Comparison of ENCODE assay signal across 8 cellular contexts in the genomic region with DNA sequence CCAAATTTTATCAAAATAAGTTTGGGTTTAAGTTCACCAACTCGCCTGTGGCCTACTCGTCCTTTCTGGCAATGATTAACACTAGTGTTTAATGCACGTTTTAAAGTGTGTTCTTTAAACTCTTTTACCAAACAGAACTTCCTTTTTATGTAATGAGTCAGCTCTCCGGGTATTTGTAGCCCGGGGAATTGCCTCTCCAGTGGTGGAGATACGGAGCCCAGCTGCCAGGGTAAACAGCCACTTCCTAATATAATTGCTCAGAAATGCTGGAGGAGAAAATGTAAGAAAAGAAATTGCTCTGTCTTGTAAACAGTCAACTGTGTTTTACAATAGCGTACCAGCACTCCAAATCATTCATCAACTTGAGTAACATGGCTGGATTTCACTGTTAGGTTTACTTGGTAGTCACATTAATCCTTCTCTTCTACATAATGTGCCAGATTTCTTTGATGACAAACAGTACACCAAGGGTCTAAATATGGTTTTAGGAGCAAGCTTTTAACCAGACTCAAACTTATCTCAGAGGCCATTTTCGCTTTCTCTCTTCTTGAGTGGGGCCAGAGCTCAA.
DNase-seq lines count a peak whose midpoint lies in the region; ATAC-seq and TF ChIP-seq lines count a peak whose summit lies in the region.

No MANE protein-coding gene starts in this region.

- DNase-seq in A172 (ENCODE audit: low spot score) (peak; percentile 88), GM12865 (ENCODE audit: low read depth) (peak; percentile 46), NCI-H2029 (lab: John Stamatoyannopoulos, UW) (peak; percentile 27), right atrium auricular region (ENCODE audit: low spot score) (peak; percentile 87), HUDEP-2 (lab: John Stamatoyannopoulos, UW; ENCODE audit: unreplicated experiment in 76 of 76) (no peak)
- no peak for DNase-seq in activated naive CD8-positive, alpha-beta T cell treated with anti-CD3 and anti-CD28 coated beads, Interleukin-2, amount 50 U/mL, for 24 hours

- peak overlapping the region; percentile 24 for H3K4me3 Mint-ChIP-seq in activated naive CD8-positive, alpha-beta T cell treated with anti-CD3 and anti-CD28 coated beads, Interleukin-2, amount 50 U/mL, for 24 hours

- H3K4me1 ChIP-seq in right atrium auricular region (peaks cover 0 to 33% of the 10 kb centered on the region in 2 donors), skeletal muscle tissue (ENCODE audit: control insufficient read depth in 3 of 3, insufficient read depth in 3 of 3, low read length in 3 of 3) (peaks cover 11 to 17% (median 12%) of the 10 kb centered on the region in 3 donors)

- H3K27me3 ChIP-seq in right atrium auricular region = no peaks in the 10 kb centered on the region
- no peaks in the 10 kb centered on the region for H3K27me3 ChIP-seq in skeletal muscle tissue (ENCODE audit: control insufficient read depth in 3 of 3, insufficient read depth in 3 of 3, low read length in 3 of 3)

- peak overlapping the region; percentile 81 to 89 for H3K27ac ChIP-seq in right atrium auricular region
- H3K27ac ChIP-seq in skeletal muscle tissue (ENCODE audit: low read depth, low read length) = peak overlapping the region; percentile 69

- no peaks in the 10 kb centered on the region for H3K9me3 ChIP-seq in right atrium auricular region
- H3K9me3 ChIP-seq in skeletal muscle tissue (ENCODE audit: control insufficient read depth in 3 of 3, low read length in 3 of 3) = no peaks in the 10 kb centered on the region

- peaks cover 34% of the 10 kb centered on the region for H3K4me1 Mint-ChIP-seq in activated naive CD8-positive, alpha-beta T cell treated with anti-CD3 and anti-CD28 coated beads, Interleukin-2, amount 50 U/mL, for 24 hours

- H3K4me3 ChIP-seq in GM12865 (ENCODE audit: low read depth, low read length) (no peak overlapping the region), right atrium auricular region (no peak overlapping the region), skeletal muscle tissue (ENCODE audit: low read length in 3 of 3) (peak overlapping the region in 1 of 3 donors; percentile 20)

- H3K27ac Mint-ChIP-seq in activated naive CD8-positive, alpha-beta T cell treated with anti-CD3 and anti-CD28 coated beads, Interleukin-2, amount 50 U/mL, for 24 hours = peak overlapping the region; percentile 79

- TF ChIP-seq CTCF in GM12865 (IDR thresholded peaks at IDR 0.05; ENCODE audit: insufficient read depth, low read depth, low read length, missing control alignments) = no peak
- peak in 1 of 2 donors; percentile 15 for TF ChIP-seq CTCF in right atrium auricular region (IDR thresholded peaks at IDR 0.05)

- ATAC-seq in HG02759 (IDR thresholded peaks at IDR 0.05; ENCODE audit: unreplicated experiment) = peak; percentile 82
- no peak for ATAC-seq in activated naive CD8-positive, alpha-beta T cell treated with anti-CD3 and anti-CD28 coated beads, Interleukin-2, amount 50 U/mL, for 24 hours

- no peaks in the 10 kb centered on the region for H3K27me3 Mint-ChIP-seq in activated naive CD8-positive, alpha-beta T cell treated with anti-CD3 and anti-CD28 coated beads, Interleukin-2, amount 50 U/mL, for 24 hours

- no peaks in the 10 kb centered on the region for H3K9me3 Mint-ChIP-seq in activated naive CD8-positive, alpha-beta T cell treated with anti-CD3 and anti-CD28 coated beads, Interleukin-2, amount 50 U/mL, for 24 hours

- H3K9ac ChIP-seq in skeletal muscle tissue (ENCODE audit: low read depth in 1 of 3, low read length in 3 of 3) = peak overlapping the region in 2 of 3 donors; percentile 18 to 44

- no peaks in the 10 kb centered on the region for H3K36me3 ChIP-seq in right atrium auricular region
- no peaks in the 10 kb centered on the region for H3K36me3 ChIP-seq in skeletal muscle tissue (ENCODE audit: control insufficient read depth in 3 of 3, insufficient read depth in 3 of 3, low read length in 3 of 3)

- no peaks in the 10 kb centered on the region for H3K36me3 Mint-ChIP-seq in activated naive CD8-positive, alpha-beta T cell treated with anti-CD3 and anti-CD28 coated beads, Interleukin-2, amount 50 U/mL, for 24 hours (ENCODE audit: low read depth)

Comparison
In these comparisons a context has a peak if more than half of its experiments do, and no peak if none do; other contexts are left out.
1. DNase-seq: peak in A172 (single experiment), GM12865 (single experiment), NCI-H2029 (single experiment) and right atrium auricular region (single experiment); none in activated naive CD8-positive, alpha-beta T cell treated with anti-CD3 and anti-CD28 coated beads, Interleukin-2, amount 50 U/mL, for 24 hours (single experiment) and HUDEP-2 (0 of 76).